ENCODE assay signal across 7 cellular contexts in the genomic region with DNA sequence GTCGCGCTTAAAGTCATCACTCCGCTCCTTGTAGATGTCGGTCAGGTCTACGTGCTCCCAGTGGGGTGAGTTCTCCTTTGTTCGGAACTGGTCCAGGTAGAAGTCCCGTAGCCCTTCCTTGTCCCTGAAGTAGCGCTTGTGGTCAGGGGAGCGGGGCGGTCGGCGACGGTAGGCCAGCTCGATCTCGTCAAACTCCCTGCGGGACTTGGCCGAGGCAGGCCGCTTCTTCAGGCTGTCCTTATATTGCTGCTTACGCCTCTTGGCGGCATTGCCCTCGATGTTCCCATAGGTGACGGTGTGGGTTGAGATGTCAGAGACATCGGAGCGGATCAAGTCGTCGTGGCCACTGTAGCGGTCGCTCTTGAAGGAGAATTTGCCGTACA.
"Had no signal": no experiment of that assay in that cellular context is flagged by ENCODE, and none has a peak within 500 bp of the region (broad histone marks: within the 10 kb centered on the region; RNA-seq: fewer than 3 reads in every experiment).

No MANE protein-coding gene starts in this region.

- H2AFZ ChIP-seq: GM23338 had no signal

- DNase-seq: H9, HCEC 1CT, KBM-7 had no signal

- H3K4me2 ChIP-seq: GM23338 had no signal

- H3K4me3 ChIP-seq: GM23338 had no signal

- ATAC-seq: GM23338 had no signal

- FAIRE-seq: H1, H54, HTR-8/SVneo had no signal
